In the genomic region with DNA sequence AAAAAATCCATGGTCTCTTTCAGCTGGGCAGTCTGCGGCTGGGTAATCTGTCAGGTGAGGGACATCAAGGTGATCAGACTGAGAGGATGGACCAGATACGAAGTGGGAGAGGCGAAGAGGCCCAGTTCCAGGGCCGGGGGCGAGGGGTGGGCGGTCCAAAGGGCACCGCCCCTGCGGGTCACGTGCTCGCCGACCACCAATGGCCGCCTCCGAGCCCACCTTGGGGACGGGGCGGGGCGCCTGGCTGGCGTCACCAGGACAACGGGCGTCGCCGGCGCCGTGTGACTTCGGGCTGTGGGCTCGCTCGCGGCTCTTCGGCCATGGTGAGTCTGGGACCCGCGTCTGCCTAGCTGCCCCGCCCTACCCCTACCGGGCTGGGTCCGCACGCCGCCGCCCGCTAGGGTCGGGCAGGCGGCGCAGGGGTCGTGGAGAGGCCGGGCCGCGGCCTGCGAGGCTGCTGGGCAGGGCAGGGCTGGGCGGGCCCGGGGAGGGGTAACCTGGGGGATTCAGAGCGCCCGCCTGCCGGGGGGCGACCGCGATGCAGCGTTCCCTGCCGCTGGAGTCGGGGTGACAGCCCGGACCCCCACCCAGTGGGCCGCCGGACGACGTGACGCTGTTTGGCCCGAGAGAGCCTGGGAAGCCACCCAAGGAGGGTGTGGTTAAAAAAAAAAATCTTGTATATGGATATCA, we compare ENCODE assay signal across 8 cellular contexts. TPM values are rescaled to one million over a fixed set of nuclear protein-coding genes. Genes with fewer than 3 reads are reported as not detected.
DNase-seq lines count a peak whose midpoint lies in the region; ATAC-seq and TF ChIP-seq lines count a peak whose summit lies in the region.

A gene with protein sequence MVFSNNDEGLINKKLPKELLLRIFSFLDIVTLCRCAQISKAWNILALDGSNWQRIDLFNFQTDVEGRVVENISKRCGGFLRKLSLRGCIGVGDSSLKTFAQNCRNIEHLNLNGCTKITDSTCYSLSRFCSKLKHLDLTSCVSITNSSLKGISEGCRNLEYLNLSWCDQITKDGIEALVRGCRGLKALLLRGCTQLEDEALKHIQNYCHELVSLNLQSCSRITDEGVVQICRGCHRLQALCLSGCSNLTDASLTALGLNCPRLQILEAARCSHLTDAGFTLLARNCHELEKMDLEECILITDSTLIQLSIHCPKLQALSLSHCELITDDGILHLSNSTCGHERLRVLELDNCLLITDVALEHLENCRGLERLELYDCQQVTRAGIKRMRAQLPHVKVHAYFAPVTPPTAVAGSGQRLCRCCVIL (plus strand): TSS at position 250 of the 690 bp plus-strand sequence. CDS start 71 bp downstream, at position 321.

- no peaks in the 10 kb centered on the region for H3K27me3 ChIP-seq in mammary epithelial cell (ENCODE audit: insufficient read depth, low read length)
- no peaks in the 10 kb centered on the region for H3K27me3 ChIP-seq in skeletal muscle satellite cell (ENCODE audit: control insufficient read depth, insufficient read depth, low read length)

- peak; percentile 87 for ATAC-seq in GM18519 (IDR thresholded peaks at IDR 0.05; ENCODE audit: low FRiP score, unreplicated experiment)
- ATAC-seq in GM21447 (IDR thresholded peaks at IDR 0.05; ENCODE audit: unreplicated experiment), result no peak

- in situ Hi-C loops in mammary epithelial cell (cut with MboI; ENCODE audit: low sequenced_read_pairs in 2 of 2), result no loop called here

- 14% methylated on average over 6 of the region's 63 CpGs for WGBS in mammary epithelial cell (ENCODE audit: low coverage, missing lambda C conversion rate)

- H3K4me1 ChIP-seq in mammary epithelial cell (ENCODE audit: insufficient read depth, low read length) (no peaks in the 10 kb centered on the region), skeletal muscle satellite cell (ENCODE audit: control insufficient read depth, insufficient read depth, low read length) (peaks cover 5% of the 10 kb centered on the region)

- peaks cover 45% of the 10 kb centered on the region for H3K79me2 ChIP-seq in mammary epithelial cell (ENCODE audit: insufficient read depth, low read length)

- H3K36me3 ChIP-seq in mammary epithelial cell (ENCODE audit: insufficient read depth, low read length), result no peaks in the 10 kb centered on the region
- H3K36me3 ChIP-seq in skeletal muscle satellite cell (ENCODE audit: insufficient read depth, low read length), result no peaks in the 10 kb centered on the region

- H3K4me2 ChIP-seq in mammary epithelial cell (ENCODE audit: insufficient read depth, low read depth, low read length), result peak within 1 kb of the TSS; percentile 88
- peak within 1 kb of the TSS; percentile 88 for H3K4me2 ChIP-seq in skeletal muscle satellite cell (ENCODE audit: low read length)

- dilution Hi-C loops in mammary epithelial cell (cut with HindIII; ENCODE audit: low sequenced_read_pairs), result no loop called here

- H3K4me3 ChIP-seq in mammary epithelial cell (replicated peaks in 1 of 3; ENCODE audit: insufficient read depth in 1 of 3, low read depth in 2 of 3, low read length in 3 of 3), result peak within 1 kb of the TSS; percentile 87 to 95 (median 92)
- peak within 1 kb of the TSS; percentile 97 for H3K4me3 ChIP-seq in skeletal muscle satellite cell (ENCODE audit: low read length)

- peak within 1 kb of the TSS; percentile 93 for H2AFZ ChIP-seq in mammary epithelial cell (ENCODE audit: low read depth, low read length)

- no peaks in the 10 kb centered on the region for H4K20me1 ChIP-seq in mammary epithelial cell (ENCODE audit: insufficient read depth, low read length)

- peak; percentile 61 for DNase-seq in Ammon's horn (ENCODE audit: low spot score)
- peak; percentile 40 for DNase-seq in HPDE6-E6E7 (ENCODE audit: extremely low spot score)
- DNase-seq in mammary epithelial cell, result peak; percentile 68
- DNase-seq in iPS-NIHi7 (ENCODE audit: extremely low spot score), result peak; percentile 99

- TSS peak; percentile 34 for BruUV-seq in mammary epithelial cell (replicated peaks; lab: Mats Ljungman, UMichigan)

- no peak for TF ChIP-seq CTCF in mammary epithelial cell (conservative IDR thresholded peaks at IDR 0.05 in 1 of 2, IDR thresholded peaks at IDR 0.05 in 1 of 2; ENCODE audit: extremely low read depth in 1 of 2, insufficient read depth in 1 of 2, low read depth in 1 of 2, low read length in 2 of 2)

- H3K9me3 ChIP-seq in mammary epithelial cell (replicated peaks; ENCODE audit: insufficient read depth, low read length), result no peaks in the 10 kb centered on the region
- no peaks in the 10 kb centered on the region for H3K9me3 ChIP-seq in skeletal muscle satellite cell (replicated peaks; ENCODE audit: low read length)

- intact Hi-C loops in mammary epithelial cell (cut with micrococcal nuclease), result no loop called here

- CTCF ChIA-PET in mammary epithelial cell (lab: Charles Lee; ENCODE audit: low non-redundant PET), result no interaction called here

- peak within 1 kb of the TSS; percentile 95 for H3K9ac ChIP-seq in mammary epithelial cell (ENCODE audit: insufficient read depth, low read length)
- H3K9ac ChIP-seq in skeletal muscle satellite cell (ENCODE audit: low read depth, low read length), result peak within 1 kb of the TSS; percentile 96

- peak within 1 kb of the TSS; percentile 83 for H3K27ac ChIP-seq in mammary epithelial cell (ENCODE audit: insufficient read depth, low read depth, low read length)

TF ChIP-seq in PFSK-1, 5 proteins besides CTCF, POLR2A, EP300 and RAD21:
- peak; percentile 65 for TF ChIP-seq FOXP2 (optimal IDR thresholded peaks at IDR 0.05; ENCODE audit: borderline replicate concordance, extremely low read depth, extremely low read length, insufficient read depth)
- TF ChIP-seq TAF1 (IDR thresholded peaks at IDR 0.05; ENCODE audit: borderline replicate concordance, insufficient read depth, low read length), result no peak

RNA-seq across cellular contexts. Expression of the gene that starts here (rescaled TPM):
- 2.3 TPM for polyA plus RNA-seq in PFSK-1 (2012; ENCODE audit: insufficient read length, low read depth)
- 10 to 100 TPM; 20.9 to 40.8 TPM for total RNA-seq in mammary epithelial cell
- 21.4 TPM for polyA plus RNA-seq in mammary epithelial cell
- polyA minus RNA-seq in mammary epithelial cell, result 4.2 TPM
- 9.6 and 12.2 TPM in 2 replicates for total RNA-seq in skeletal muscle satellite cell (2012; rRNA removed)

Comparison
In these comparisons a context has a peak if more than half of its experiments do, and no peak if none do; other contexts are left out.
1. DNase-seq: peak in every context shown above with its lines; median percentile 99 in iPS-NIHi7; 68 in mammary epithelial cell; 61 in Ammon's horn; 40 in HPDE6-E6E7.